ENCODE assay signal across 1 cellular context in the genomic region with DNA sequence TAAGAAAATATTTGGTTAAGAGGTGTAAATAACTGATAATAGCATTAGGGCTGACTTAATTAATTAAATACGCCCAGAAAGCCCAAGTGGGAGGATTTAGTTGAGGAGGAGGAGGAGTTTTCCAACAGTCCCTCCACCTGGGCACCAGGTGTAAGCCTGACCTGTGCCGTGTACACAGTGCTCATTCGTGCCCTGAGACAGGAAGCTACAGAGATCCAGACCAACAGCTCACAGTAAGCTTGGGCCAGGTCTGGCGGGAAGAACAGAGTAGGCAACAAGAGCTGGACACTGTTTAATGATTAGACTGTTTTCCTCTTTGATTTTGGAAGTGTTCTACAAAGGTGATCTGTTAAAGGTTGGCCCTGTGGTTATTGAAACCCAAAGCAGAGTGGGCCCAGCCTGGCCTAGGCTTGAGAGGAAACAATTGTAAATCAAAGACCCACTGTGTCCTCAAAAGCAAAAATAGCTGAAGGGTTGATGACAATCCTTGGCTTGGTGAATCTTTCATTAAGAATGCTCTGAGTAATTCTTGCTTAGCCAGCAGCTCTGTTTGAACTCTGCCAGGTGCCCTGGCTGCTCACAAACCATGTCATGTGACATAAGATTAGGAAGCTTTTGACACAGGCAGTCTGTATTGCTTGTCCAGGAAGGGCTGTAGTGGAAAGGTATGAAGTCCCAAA.
A peak's percentile ranks its signal among the peaks of the same experiment; 100 is the strongest.
TF ChIP-seq lines count a peak whose summit lies in the region.

No MANE protein-coding gene starts in this region.

TF ChIP-seq in HepG2, 621 proteins besides CTCF, POLR2A, EP300 and RAD21 (continued from another document and continues in another):
- TF ChIP-seq ARID3A (IDR thresholded peaks at IDR 0.05; ENCODE audit: low read depth, low read length) (peak; percentile 24; the same call in 1 of the 2 replicates), MAFG (CRISPR knock-in tag; IDR thresholded peaks at IDR 0.05) (no peak), KIAA2018 (CRISPR knock-in tag; IDR thresholded peaks at IDR 0.05; ENCODE audit: borderline replicate concordance) (no peak), ZMYM4 (CRISPR knock-in tag; IDR thresholded peaks at IDR 0.05) (no peak), ZNF501 (CRISPR knock-in tag; IDR thresholded peaks at IDR 0.05) (no peak), NR2F6 (IDR thresholded peaks at IDR 0.05) (0 out of 2 replicates have a peak, but pooled peaks have one; percentile 6), NR2F6 (CRISPR knock-in tag; IDR thresholded peaks at IDR 0.05) (no peak), RORA (CRISPR knock-in tag; IDR thresholded peaks at IDR 0.05) (no peak), ZNF549 (CRISPR knock-in tag; IDR thresholded peaks at IDR 0.05) (no peak), SNRNP70 (IDR thresholded peaks at IDR 0.05; ENCODE audit: low read depth, low read length) (no peak), MYNN (CRISPR knock-in tag; IDR thresholded peaks at IDR 0.05; ENCODE audit: low read depth) (no peak), JARID2 (CRISPR knock-in tag; IDR thresholded peaks at IDR 0.05; ENCODE audit: insufficient replicate concordance) (no peak), CEBPG (CRISPR knock-in tag; IDR thresholded peaks at IDR 0.05) (peak; percentile 4; the same call in 1 of the 2 replicates), REST (IDR thresholded peaks at IDR 0.05; ENCODE audit: borderline replicate concordance in 1 of 2, low read depth in 1 of 2, low read length in 2 of 2) (no peak), ZNF598 (CRISPR knock-in tag; IDR thresholded peaks at IDR 0.05; ENCODE audit: borderline replicate concordance) (no peak), SRSF1 (optimal IDR thresholded peaks at IDR 0.05; ENCODE audit: low read depth, low read length) (no peak), FOXA1 (IDR thresholded peaks at IDR 0.05) (no peak), FOXA1 (CRISPR knock-in tag; IDR thresholded peaks at IDR 0.05) (peak; percentile 18; the same call in 1 of the 2 replicates), MBD4 (IDR thresholded peaks at IDR 0.05; ENCODE audit: borderline replicate concordance, low read length) (no peak), GFI1 (CRISPR knock-in tag; IDR thresholded peaks at IDR 0.05; ENCODE audit: borderline replicate concordance) (0 out of 2 replicates have a peak, but pooled peaks have one; percentile 47), ZNF333 (CRISPR knock-in tag; IDR thresholded peaks at IDR 0.05; ENCODE audit: borderline replicate concordance) (no peak), FOXA3 (CRISPR knock-in tag; IDR thresholded peaks at IDR 0.05) (peak; percentile 15; the same call in 1 of the 2 replicates), TRIM24 (CRISPR knock-in tag; IDR thresholded peaks at IDR 0.05) (no peak), ZNF292 (CRISPR knock-in tag; IDR thresholded peaks at IDR 0.05; ENCODE audit: borderline replicate concordance, low read depth) (no peak; the same call in 1 of the 2 replicates), ZSCAN21 (CRISPR knock-in tag; IDR thresholded peaks at IDR 0.05; ENCODE audit: borderline replicate concordance) (no peak), TOE1 (CRISPR knock-in tag; IDR thresholded peaks at IDR 0.05) (no peak), ZNF639 (CRISPR knock-in tag; conservative IDR thresholded peaks at IDR 0.05) (no peak), ZNF839 (CRISPR knock-in tag; IDR thresholded peaks at IDR 0.05; ENCODE audit: borderline replicate concordance) (no peak), EZH2 (conservative IDR thresholded peaks at IDR 0.05; ENCODE audit: low read depth, low read length) (no peak), GABPA (IDR thresholded peaks at IDR 0.05; ENCODE audit: low read depth, low read length) (no peak), GABPA (CRISPR knock-in tag; IDR thresholded peaks at IDR 0.05; ENCODE audit: low read depth) (no peak), ZNF557 (CRISPR knock-in tag; IDR thresholded peaks at IDR 0.05) (no peak), ZBTB42 (CRISPR knock-in tag; IDR thresholded peaks at IDR 0.05) (no peak), FOSL2 (CRISPR knock-in tag; IDR thresholded peaks at IDR 0.05) (peak; percentile 63), ZNF605 (CRISPR knock-in tag; IDR thresholded peaks at IDR 0.05) (no peak), ZNF24 (IDR thresholded peaks at IDR 0.05) (no peak), ZFP37 (CRISPR knock-in tag; IDR thresholded peaks at IDR 0.05; ENCODE audit: borderline replicate concordance) (no peak), ATF7 (IDR thresholded peaks at IDR 0.05) (no peak), ATF7 (CRISPR knock-in tag; IDR thresholded peaks at IDR 0.05) (no peak)
- TF ChIP-seq, protein P1, sequence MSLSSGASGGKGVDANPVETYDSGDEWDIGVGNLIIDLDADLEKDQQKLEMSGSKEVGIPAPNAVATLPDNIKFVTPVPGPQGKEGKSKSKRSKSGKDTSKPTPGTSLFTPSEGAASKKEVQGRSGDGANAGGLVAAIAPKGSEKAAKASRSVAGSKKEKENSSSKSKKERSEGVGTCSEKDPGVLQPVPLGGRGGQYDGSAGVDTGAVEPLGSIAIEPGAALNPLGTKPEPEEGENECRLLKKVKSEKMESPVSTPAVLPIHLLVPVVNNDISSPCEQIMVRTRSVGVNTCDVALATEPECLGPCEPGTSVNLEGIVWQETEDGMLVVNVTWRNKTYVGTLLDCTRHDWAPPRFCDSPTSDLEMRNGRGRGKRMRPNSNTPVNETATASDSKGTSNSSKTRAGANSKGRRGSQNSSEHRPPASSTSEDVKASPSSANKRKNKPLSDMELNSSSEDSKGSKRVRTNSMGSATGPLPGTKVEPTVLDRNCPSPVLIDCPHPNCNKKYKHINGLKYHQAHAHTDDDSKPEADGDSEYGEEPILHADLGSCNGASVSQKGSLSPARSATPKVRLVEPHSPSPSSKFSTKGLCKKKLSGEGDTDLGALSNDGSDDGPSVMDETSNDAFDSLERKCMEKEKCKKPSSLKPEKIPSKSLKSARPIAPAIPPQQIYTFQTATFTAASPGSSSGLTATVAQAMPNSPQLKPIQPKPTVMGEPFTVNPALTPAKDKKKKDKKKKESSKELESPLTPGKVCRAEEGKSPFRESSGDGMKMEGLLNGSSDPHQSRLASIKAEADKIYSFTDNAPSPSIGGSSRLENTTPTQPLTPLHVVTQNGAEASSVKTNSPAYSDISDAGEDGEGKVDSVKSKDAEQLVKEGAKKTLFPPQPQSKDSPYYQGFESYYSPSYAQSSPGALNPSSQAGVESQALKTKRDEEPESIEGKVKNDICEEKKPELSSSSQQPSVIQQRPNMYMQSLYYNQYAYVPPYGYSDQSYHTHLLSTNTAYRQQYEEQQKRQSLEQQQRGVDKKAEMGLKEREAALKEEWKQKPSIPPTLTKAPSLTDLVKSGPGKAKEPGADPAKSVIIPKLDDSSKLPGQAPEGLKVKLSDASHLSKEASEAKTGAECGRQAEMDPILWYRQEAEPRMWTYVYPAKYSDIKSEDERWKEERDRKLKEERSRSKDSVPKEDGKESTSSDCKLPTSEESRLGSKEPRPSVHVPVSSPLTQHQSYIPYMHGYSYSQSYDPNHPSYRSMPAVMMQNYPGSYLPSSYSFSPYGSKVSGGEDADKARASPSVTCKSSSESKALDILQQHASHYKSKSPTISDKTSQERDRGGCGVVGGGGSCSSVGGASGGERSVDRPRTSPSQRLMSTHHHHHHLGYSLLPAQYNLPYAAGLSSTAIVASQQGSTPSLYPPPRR (CRISPR knock-in tag; IDR thresholded peaks at IDR 0.05; ENCODE audit: borderline replicate concordance): no peak
- TF ChIP-seq, protein P2, sequence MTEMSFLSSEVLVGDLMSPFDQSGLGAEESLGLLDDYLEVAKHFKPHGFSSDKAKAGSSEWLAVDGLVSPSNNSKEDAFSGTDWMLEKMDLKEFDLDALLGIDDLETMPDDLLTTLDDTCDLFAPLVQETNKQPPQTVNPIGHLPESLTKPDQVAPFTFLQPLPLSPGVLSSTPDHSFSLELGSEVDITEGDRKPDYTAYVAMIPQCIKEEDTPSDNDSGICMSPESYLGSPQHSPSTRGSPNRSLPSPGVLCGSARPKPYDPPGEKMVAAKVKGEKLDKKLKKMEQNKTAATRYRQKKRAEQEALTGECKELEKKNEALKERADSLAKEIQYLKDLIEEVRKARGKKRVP (CRISPR knock-in tag; IDR thresholded peaks at IDR 0.05): no peak
